Comparison of ENCODE assay signal across 17 cellular contexts in the genomic region with DNA sequence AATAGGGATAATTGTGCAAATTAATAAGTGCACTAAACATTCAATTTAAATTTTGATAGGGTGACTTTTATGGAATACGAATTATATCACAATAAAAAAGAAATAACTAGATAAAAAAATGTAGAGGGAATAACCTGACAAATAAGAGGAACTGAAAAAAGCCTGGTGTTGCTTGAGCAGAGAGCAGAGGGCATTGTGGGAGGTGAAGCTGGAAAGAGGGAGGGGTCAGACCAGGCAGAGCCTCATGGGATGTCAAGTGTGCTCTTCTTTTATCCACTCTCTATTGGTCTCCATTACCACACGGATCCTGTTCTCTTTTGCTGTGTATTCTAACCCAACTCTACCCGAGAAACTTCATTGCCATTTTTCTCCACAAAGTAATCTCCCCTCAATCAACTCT.
"Had no signal": no experiment of that assay in that cellular context is flagged by ENCODE, and none has a peak within 500 bp of the region (broad histone marks: within the 10 kb centered on the region; RNA-seq: fewer than 3 reads in every experiment).

No MANE protein-coding gene starts in this region.

- H3K9me3 Mint-ChIP-seq: activated naive CD8-positive, alpha-beta T cell treated with anti-CD3 and anti-CD28 coated beads, Interleukin-2, amount 10 ng/mL, durations not matched to agents 7 days and 5 days had no signal

- H3K4me3 ChIP-seq: breast epithelium, dorsolateral prefrontal cortex, esophagus muscularis mucosa, ovary, suprapubic skin, upper lobe of right lung had no signal

- H3K27ac Mint-ChIP-seq: activated CD4-positive, alpha-beta T cell treated with anti-CD3 and anti-CD28 coated beads for 36 hours; activated CD8-positive, alpha-beta T cell treated with anti-CD3 and anti-CD28 coated beads, Interleukin-2, amount 10 ng/mL, durations not matched to agents 7 days and 5 days; activated naive CD8-positive, alpha-beta T cell treated with anti-CD3 and anti-CD28 coated beads, Interleukin-2, amount 10 ng/mL, durations not matched to agents 7 days and 5 days had no signal

- H3K27ac ChIP-seq: breast epithelium, dorsolateral prefrontal cortex, esophagus muscularis mucosa, ovary, suprapubic skin, upper lobe of right lung, VCaP had no signal

- H3K27me3 ChIP-seq: breast epithelium, dorsolateral prefrontal cortex, esophagus muscularis mucosa, ovary, suprapubic skin, upper lobe of right lung had no signal

- H3K9me3 ChIP-seq: breast epithelium, esophagus muscularis mucosa, ovary, suprapubic skin, upper lobe of right lung had no signal

- H3K27me3 Mint-ChIP-seq: activated CD4-positive, alpha-beta T cell treated with anti-CD3 and anti-CD28 coated beads for 36 hours; activated naive CD8-positive, alpha-beta T cell treated with anti-CD3 and anti-CD28 coated beads, Interleukin-2, amount 10 ng/mL, durations not matched to agents 7 days and 5 days had no signal

- DNase-seq: activated CD4-positive, alpha-beta T cell treated with anti-CD3 and anti-CD28 coated beads for 36 hours; activated CD8-positive, alpha-beta memory T cell treated with anti-CD3 and anti-CD28 coated beads, Interleukin-2, amount 50 U/mL, for 48 hours; activated CD8-positive, alpha-beta T cell treated with anti-CD3 and anti-CD28 coated beads, Interleukin-2, amount 10 ng/mL, durations not matched to agents 7 days and 5 days; activated naive CD8-positive, alpha-beta T cell treated with anti-CD3 and anti-CD28 coated beads, Interleukin-2, amount 10 ng/mL, durations not matched to agents 7 days and 5 days; anterior cingulate cortex; dorsolateral prefrontal cortex; hypothalamus; kidney glomerular epithelial cell; ovary; stimulated activated CD4-positive, alpha-beta T cell treated with anti-CD3 and anti-CD28 coated beads, Interleukin-4, amount 100 ng/mL, for 1 hour; stimulated activated CD8-positive, alpha-beta memory T cell treated with anti-CD3 and anti-CD28 coated beads, Interleukin-4, amount 100 ng/mL, for 48 hours; stimulated activated naive CD8-positive, alpha-beta T cell treated with anti-CD3 and anti-CD28 coated beads, Interleukin-15, Interleukin-2, amounts not matched to agents 100 U/mL and 50 U/mL, for 24 hours; upper lobe of right lung had no signal

- H3K4me1 Mint-ChIP-seq: activated CD4-positive, alpha-beta T cell treated with anti-CD3 and anti-CD28 coated beads for 36 hours; activated naive CD8-positive, alpha-beta T cell treated with anti-CD3 and anti-CD28 coated beads, Interleukin-2, amount 10 ng/mL, durations not matched to agents 7 days and 5 days had no signal

- H3K36me3 ChIP-seq: breast epithelium, esophagus muscularis mucosa, ovary, suprapubic skin, upper lobe of right lung had no signal

- H3K4me3 Mint-ChIP-seq: activated CD4-positive, alpha-beta T cell treated with anti-CD3 and anti-CD28 coated beads for 36 hours; activated CD8-positive, alpha-beta T cell treated with anti-CD3 and anti-CD28 coated beads, Interleukin-2, amount 10 ng/mL, durations not matched to agents 7 days and 5 days; activated naive CD8-positive, alpha-beta T cell treated with anti-CD3 and anti-CD28 coated beads, Interleukin-2, amount 10 ng/mL, durations not matched to agents 7 days and 5 days had no signal

- H3K36me3 Mint-ChIP-seq: activated naive CD8-positive, alpha-beta T cell treated with anti-CD3 and anti-CD28 coated beads, Interleukin-2, amount 10 ng/mL, durations not matched to agents 7 days and 5 days had no signal

- H3K4me1 ChIP-seq: breast epithelium, esophagus muscularis mucosa, suprapubic skin, upper lobe of right lung had no signal

- ATAC-seq: activated CD4-positive, alpha-beta T cell treated with anti-CD3 and anti-CD28 coated beads for 36 hours; activated CD8-positive, alpha-beta T cell treated with anti-CD3 and anti-CD28 coated beads, Interleukin-2, amount 10 ng/mL, durations not matched to agents 7 days and 5 days; stimulated activated naive CD8-positive, alpha-beta T cell treated with anti-CD3 and anti-CD28 coated beads, Interleukin-15, Interleukin-2, amounts not matched to agents 100 U/mL and 50 U/mL, for 24 hours; upper lobe of right lung had no signal
